ENCODE assay signal across 11 cellular contexts in genomic region chr14:77014004-77014604, GRCh38. TPM values are rescaled to one million over a fixed set of nuclear protein-coding genes. Genes with fewer than 3 reads are reported as not detected.
A peak's percentile ranks its signal among the peaks of the same experiment; 100 is the strongest.
DNase-seq lines count a peak whose midpoint lies in the region; ATAC-seq and TF ChIP-seq lines count a peak whose summit lies in the region.
"Had no signal": no experiment of that assay in that cellular context is flagged by ENCODE, and none has a peak within 500 bp of the region (broad histone marks: within the 10 kb centered on the region; RNA-seq: fewer than 3 reads in every experiment).

No MANE protein-coding gene starts in this region.

- H3K4me3 Mint-ChIP-seq in GM23338, result no peak overlapping the region
- H3K4me3 Mint-ChIP-seq in chondrocyte (ENCODE audit: unreplicated experiment), result no peak overlapping the region
- H3K4me3 Mint-ChIP-seq in T-helper 2 cell treated with Interferon-gamma antibody and Interleukin-4, amounts not matched to agents 5 μg/mL and 100 μg/mL, for 36 hours, result no peak overlapping the region

- no peaks in the 10 kb centered on the region for H3K9me2 ChIP-seq in GM23338 (ENCODE audit: insufficient read depth)

- H3K4me1 Mint-ChIP-seq in GM23338 (peaks cover 19% of the 10 kb centered on the region), chondrocyte (ENCODE audit: low read depth) (peaks cover 36% of the 10 kb centered on the region)
- H3K4me1 Mint-ChIP-seq in T-helper 2 cell treated with Interferon-gamma antibody and Interleukin-4, amounts not matched to agents 5 μg/mL and 100 μg/mL, for 36 hours (ENCODE audit: low read depth), result peaks cover 13% of the 10 kb centered on the region

- no peak for TF ChIP-seq POLR2A in vagina (IDR thresholded peaks at IDR 0.05)

- POLR2A ChIA-PET in GM10248 (lab: Yijun Ruan, JAX), result no interaction called here

- H3K4me2 ChIP-seq in GM23338, result no peak overlapping the region

- H3K79me2 ChIP-seq in GM23338 (replicated peaks; ENCODE audit: insufficient read depth), result no peaks in the 10 kb centered on the region

- H3K27me3 ChIP-seq in GM23338 (ENCODE audit: insufficient read depth) (no peaks in the 10 kb centered on the region), vagina (no peaks in the 10 kb centered on the region)

- no peak overlapping the region for H3K27ac ChIP-seq in GM23338 (ENCODE audit: low read depth)
- no peak overlapping the region for H3K27ac ChIP-seq in vagina

- DNase-seq in GM23338 (ENCODE audit: low spot score) (peak; percentile 43), chondrocyte (ENCODE audit: low spot score) (no peak), islet precursor cell (peak; percentile 92), sciatic nerve (ENCODE audit: low spot score) (peak; percentile 75), GM10248 (ENCODE audit: extremely low spot score) (no peak), vagina (ENCODE audit: extremely low spot score in 2 of 2) (no peak)
- DNase-seq in T-helper 2 cell treated with Interferon-gamma antibody and Interleukin-4, amounts not matched to agents 5 μg/mL and 100 μg/mL, for 36 hours (ENCODE audit: low spot score), result no peak
- DNase-seq: activated T-cell treated with anti-CD3 and anti-CD28 coated beads, Interleukin-2, amount 50 U/mL, for 48 hours; NCI-H446 had no signal

- intact Hi-C loops in sciatic nerve (cut with DNase I) (no loop called here), vagina (cut with DNase I) (no loop called here)

- H3K36me3 ChIP-seq in GM23338 (ENCODE audit: insufficient read depth) (no peaks in the 10 kb centered on the region), vagina (no peaks in the 10 kb centered on the region)

- H3K27me3 Mint-ChIP-seq in GM23338 (ENCODE audit: insufficient read depth, low read depth, poor library complexity) (peaks cover 12% of the 10 kb centered on the region), chondrocyte (ENCODE audit: low read depth) (no peaks in the 10 kb centered on the region)
- H3K27me3 Mint-ChIP-seq in T-helper 2 cell treated with Interferon-gamma antibody and Interleukin-4, amounts not matched to agents 5 μg/mL and 100 μg/mL, for 36 hours (ENCODE audit: low read depth), result no peaks in the 10 kb centered on the region

- H3K4me1 ChIP-seq in GM23338 (ENCODE audit: insufficient read depth), result peaks cover 7% of the 10 kb centered on the region; the same call in 1 of the 2 replicates
- H3K4me1 ChIP-seq in vagina, result peaks cover 16% of the 10 kb centered on the region

- no peaks in the 10 kb centered on the region for H4K20me1 ChIP-seq in GM23338 (replicated peaks; ENCODE audit: insufficient read depth)

- 0 out of 2 replicates have a peak, but pooled peaks cover 4% of the 10 kb centered on the region for H3F3A ChIP-seq in GM23338 (replicated peaks; ENCODE audit: low read depth)

- no peak overlapping the region for H3K4me3 ChIP-seq in GM23338
- no peak overlapping the region for H3K4me3 ChIP-seq in vagina

- CTCF ChIA-PET in GM10248 (lab: Yijun Ruan, JAX), result interaction anchor here (1.0 to 1.4 kb wide), 3 partner anchors 17 to 67 kb away, joined by 3 to 5 read pairs (median 3); no protein-coding TSS in a partner anchor

- no peaks in the 10 kb centered on the region for H3K9me3 Mint-ChIP-seq in GM23338
- H3K9me3 Mint-ChIP-seq in chondrocyte (ENCODE audit: low read depth), result no peaks in the 10 kb centered on the region
- H3K9me3 Mint-ChIP-seq in T-helper 2 cell treated with Interferon-gamma antibody and Interleukin-4, amounts not matched to agents 5 μg/mL and 100 μg/mL, for 36 hours, result no peaks in the 10 kb centered on the region

- peak; percentile 74 for ATAC-seq in GM23338
- peak; percentile 82 for ATAC-seq in sciatic nerve
- ATAC-seq in GM18511 (IDR thresholded peaks at IDR 0.05; ENCODE audit: unreplicated experiment), result no peak
- ATAC-seq: HCT116 had no signal

- no peak for TF ChIP-seq CTCF in GM23338 (conservative IDR thresholded peaks at IDR 0.05; ENCODE audit: low read depth in 2 of 2)
- no peak for TF ChIP-seq CTCF in chondrocyte (IDR thresholded peaks at IDR 0.05)
- no peak for TF ChIP-seq CTCF in GM10248 (IDR thresholded peaks at IDR 0.05; ENCODE audit: control extremely low read depth, extremely low read depth, low read depth, missing control alignments)
- TF ChIP-seq CTCF in vagina (IDR thresholded peaks at IDR 0.05), result no peak

- H3K36me3 Mint-ChIP-seq in GM23338 (ENCODE audit: low read depth) (no peaks in the 10 kb centered on the region), chondrocyte (ENCODE audit: low read depth) (no peaks in the 10 kb centered on the region)
- H3K36me3 Mint-ChIP-seq in T-helper 2 cell treated with Interferon-gamma antibody and Interleukin-4, amounts not matched to agents 5 μg/mL and 100 μg/mL, for 36 hours (ENCODE audit: low read depth), result no peaks in the 10 kb centered on the region

- peak overlapping the region; percentile 80; the same call in 1 of the 2 replicates for H2AFZ ChIP-seq in GM23338

- no peaks in the 10 kb centered on the region for H3K9me3 ChIP-seq in vagina

- no peak overlapping the region; the same call in 1 of the 2 replicates for H3K27ac Mint-ChIP-seq in GM23338
- H3K27ac Mint-ChIP-seq in chondrocyte (ENCODE audit: unreplicated experiment), result peak overlapping the region; percentile 84
- no peak overlapping the region for H3K27ac Mint-ChIP-seq in T-helper 2 cell treated with Interferon-gamma antibody and Interleukin-4, amounts not matched to agents 5 μg/mL and 100 μg/mL, for 36 hours

TF ChIP-seq in GM23338, 12 proteins besides CTCF, POLR2A, EP300 and RAD21 (continues in another document):
- TF ChIP-seq EZH2phosphoT487 (IDR thresholded peaks at IDR 0.05; ENCODE audit: unreplicated experiment), result no peak
- no peak for TF ChIP-seq EZH2 (IDR thresholded peaks at IDR 0.05; ENCODE audit: low read depth, unreplicated experiment)
- TF ChIP-seq JUNB (IDR thresholded peaks at IDR 0.05; ENCODE audit: unreplicated experiment), result no peak
- TF ChIP-seq ZNF462 (CRISPR knock-in tag; IDR thresholded peaks at IDR 0.05), result no peak
- TF ChIP-seq POLR2AphosphoS5 (IDR thresholded peaks at IDR 0.05; ENCODE audit: low read depth), result no peak
- no peak for TF ChIP-seq ZNF114 (CRISPR knock-in tag; IDR thresholded peaks at IDR 0.05)
- no peak for TF ChIP-seq NANOG (IDR thresholded peaks at IDR 0.05; ENCODE audit: borderline replicate concordance)
- TF ChIP-seq ZNF331 (CRISPR knock-in tag; IDR thresholded peaks at IDR 0.05; ENCODE audit: low read depth), result no peak

RNA-seq across cellular contexts. Expression of gene IRF2BPL, which starts 14.4 kb away (rescaled TPM):
- 97.8 and 119 TPM in 2 replicates for total RNA-seq in GM23338 (2014; rRNA removed; shearing (Covaris generic))
- 11.2 and 13.2 TPM in 2 replicates for polyA plus RNA-seq in GM23338 (2016; fragmentation: Nextera tagmentation; extraction: Ambion mirVana)
- 56.0 to 61.9 TPM (median 56.7 TPM) in 3 replicates for total RNA-seq in chondrocyte
- total RNA-seq in sciatic nerve, result 59.6 TPM
- total RNA-seq in vagina, result 51.1 TPM

Comparison
In these comparisons a context has a peak if more than half of its experiments do, and no peak if none do; other contexts are left out.
1. DNase-seq: peak in GM23338 (single experiment), islet precursor cell (single experiment) and sciatic nerve (single experiment); none in chondrocyte (single experiment), T-helper 2 cell treated with Interferon-gamma antibody and Interleukin-4, amounts not matched to agents 5 μg/mL and 100 μg/mL, for 36 hours (single experiment), GM10248 (single experiment) and vagina (0 of 2).